In genomic region chr6:7960141-7960540, GRCh38 we compare ENCODE assay signal across 28 cellular contexts.
"Had no signal": no experiment of that assay in that cellular context is flagged by ENCODE, and none has a peak within 500 bp of the region (broad histone marks: within the 10 kb centered on the region; RNA-seq: fewer than 3 reads in every experiment).

No MANE protein-coding gene starts in this region.

- H3K36me3 ChIP-seq: brain microvascular endothelial cell, esophagus muscularis mucosa, gastroesophageal sphincter, heart right ventricle had no signal

- DNase-seq: activated CD4-positive, alpha-beta T cell treated with anti-CD3 and anti-CD28 coated beads for 4 hours; activated CD4-positive, alpha-beta T cell treated with anti-CD3 and anti-CD28 coated beads, Interleukin-2, amount 50 U/mL, for 1 hour; activated CD4-positive, alpha-beta T cell treated with anti-CD3 and anti-CD28 coated beads, Interleukin-2, amount 50 U/mL, for 48 hours; activated CD4-positive, CD25-positive, alpha-beta regulatory T cell; activated CD4-positive, CD25-positive, alpha-beta regulatory T cell treated with anti-CD3 and anti-CD28 coated beads, Interleukin-2, amount 50 U/mL, for 72 hours; activated CD8-positive, alpha-beta memory T cell treated with anti-CD3 and anti-CD28 coated beads for 24 hours; activated CD8-positive, alpha-beta T cell treated with anti-CD3 and anti-CD28 coated beads for 36 hours; activated effector memory CD4-positive, alpha-beta T cell treated with Interleukin-2 at 50 U/mL for 16 hours; activated gamma-delta T cell treated with Interleukin-2 at 50 U/mL for 16 hours; activated naive CD4-positive, alpha-beta T cell treated with anti-CD3 and anti-CD28 coated beads, Interleukin-2, amount 50 U/mL, for 16 hours; activated naive CD4-positive, alpha-beta T cell treated with Interleukin-2 at 50 U/mL for 16 hours; activated T-cell treated with anti-CD3 and anti-CD28 coated beads, Interleukin-2, amount 50 U/mL, for 4 hours; amniotic stem cell; anterior cingulate cortex; brain microvascular endothelial cell; effector CD4-positive, alpha-beta T cell; erythroblast; foreskin melanocyte; heart right ventricle; T-helper 2 cell had no signal

- H3K4me2 ChIP-seq: hepatocyte had no signal

- H3K4me3 ChIP-seq: coronary artery, esophagus muscularis mucosa, gastroesophageal sphincter, heart right ventricle, hepatocyte had no signal

- H3K9me3 Mint-ChIP-seq: central memory CD8-positive, alpha-beta T cell; dendritic cell treated with granulocyte-macrophage colony-stimulating factor and Interleukin-4, amounts not matched to agents 40 ng/mL and 50 ng/mL, for 4 days had no signal

- H2AFZ ChIP-seq: hepatocyte had no signal

- H3K4me1 ChIP-seq: esophagus muscularis mucosa, gastroesophageal sphincter had no signal

- H3K27ac Mint-ChIP-seq: activated CD8-positive, alpha-beta T cell treated with anti-CD3 and anti-CD28 coated beads for 36 hours; activated naive CD8-positive, alpha-beta T cell; activated T-helper 17 cell treated with anti-CD3 and anti-CD28 coated beads, Interleukin-2, amount 50 U/mL, for 72 hours; dendritic cell treated with granulocyte-macrophage colony-stimulating factor and Interleukin-4, amounts not matched to agents 40 ng/mL and 50 ng/mL, for 4 days had no signal

- H3K4me3 Mint-ChIP-seq: activated CD8-positive, alpha-beta T cell treated with anti-CD3 and anti-CD28 coated beads for 36 hours; activated naive CD8-positive, alpha-beta T cell; activated T-cell treated with anti-CD3 and anti-CD28 coated beads, Interleukin-2, amount 50 U/mL, for 4 hours; activated T-helper 17 cell treated with anti-CD3 and anti-CD28 coated beads, Interleukin-2, amount 50 U/mL, for 72 hours; central memory CD8-positive, alpha-beta T cell; dendritic cell treated with granulocyte-macrophage colony-stimulating factor and Interleukin-4, amounts not matched to agents 40 ng/mL and 50 ng/mL, for 4 days had no signal

- H3K79me2 ChIP-seq: hepatocyte had no signal

- H3K27me3 Mint-ChIP-seq: dendritic cell treated with granulocyte-macrophage colony-stimulating factor and Interleukin-4, amounts not matched to agents 40 ng/mL and 50 ng/mL, for 4 days had no signal

- H3K9me3 ChIP-seq: esophagus muscularis mucosa, gastroesophageal sphincter, heart right ventricle had no signal

- H3K27me3 ChIP-seq: brain microvascular endothelial cell, esophagus muscularis mucosa, gastroesophageal sphincter, heart right ventricle, hepatocyte had no signal

- ATAC-seq: activated CD8-positive, alpha-beta T cell treated with anti-CD3 and anti-CD28 coated beads for 36 hours; activated T-cell treated with anti-CD3 and anti-CD28 coated beads, Interleukin-2, amount 50 U/mL, for 4 hours; activated T-helper 17 cell treated with anti-CD3 and anti-CD28 coated beads, Interleukin-2, amount 50 U/mL, for 72 hours; gastroesophageal sphincter; heart right ventricle had no signal

- H3K27ac ChIP-seq: brain microvascular endothelial cell, coronary artery, esophagus muscularis mucosa, gastroesophageal sphincter, hepatocyte had no signal
